In the genomic region with DNA sequence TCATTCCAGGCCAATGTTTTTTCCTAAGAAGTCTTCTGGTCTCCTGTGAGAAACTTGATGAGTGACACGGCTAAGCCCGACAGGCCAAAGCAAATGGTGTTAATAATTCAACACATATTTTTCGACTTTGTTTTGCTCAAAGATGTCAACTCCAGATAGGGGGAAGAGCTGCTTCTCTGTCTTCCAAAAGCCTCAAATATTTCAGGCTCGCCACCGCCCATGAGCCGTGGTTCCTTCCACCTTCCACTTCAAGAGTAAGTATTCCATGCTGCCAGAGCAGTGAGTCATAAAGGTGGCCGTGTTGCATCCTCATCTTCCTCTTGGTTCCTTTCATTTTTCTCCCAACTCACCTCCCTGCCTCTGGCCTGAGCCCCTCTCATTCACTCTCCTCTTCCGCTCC, we compare ENCODE assay signal across 27 cellular contexts.
"Had no signal": no experiment of that assay in that cellular context is flagged by ENCODE, and none has a peak within 500 bp of the region (broad histone marks: within the 10 kb centered on the region; RNA-seq: fewer than 3 reads in every experiment).

No MANE protein-coding gene starts in this region.

- FAIRE-seq: TTC549 had no signal

- ATAC-seq: activated CD8-positive, alpha-beta T cell treated with anti-CD3 and anti-CD28 coated beads for 36 hours; activated naive CD4-positive, alpha-beta T cell treated with anti-CD3 and anti-CD28 coated beads, Interleukin-2, amount 50 U/mL, for 72 hours; Panc1; SK-N-SH treated with all-trans-retinoic acid at 6 μM for 48 hours had no signal

- H3K27ac ChIP-seq: adrenal gland had no signal

- H3K9me3 Mint-ChIP-seq: activated CD4-positive, alpha-beta T cell treated with anti-CD3 and anti-CD28 coated beads, Interleukin-2, amount 10 ng/mL, durations not matched to agents 24 days and 14 days had no signal

- H3K4me3 ChIP-seq: adrenal gland had no signal

- H3K36me3 ChIP-seq: adrenal gland had no signal

- H3K9me3 ChIP-seq: adrenal gland had no signal

- H3K27me3 ChIP-seq: adrenal gland had no signal

- H3K27me3 Mint-ChIP-seq: activated CD4-positive, alpha-beta T cell treated with anti-CD3 and anti-CD28 coated beads, Interleukin-2, amount 10 ng/mL, durations not matched to agents 24 days and 14 days; activated CD8-positive, alpha-beta T cell treated with anti-CD3 and anti-CD28 coated beads for 36 hours had no signal

- H3K4me3 Mint-ChIP-seq: activated CD4-positive, alpha-beta T cell treated with anti-CD3 and anti-CD28 coated beads, Interleukin-2, amount 10 ng/mL, durations not matched to agents 24 days and 14 days; activated CD8-positive, alpha-beta T cell treated with anti-CD3 and anti-CD28 coated beads for 36 hours; activated naive CD4-positive, alpha-beta T cell treated with anti-CD3 and anti-CD28 coated beads for 36 hours; brain had no signal

- H3K27ac Mint-ChIP-seq: activated CD4-positive, alpha-beta T cell treated with anti-CD3 and anti-CD28 coated beads, Interleukin-2, amount 10 ng/mL, durations not matched to agents 24 days and 14 days; activated CD8-positive, alpha-beta T cell treated with anti-CD3 and anti-CD28 coated beads for 36 hours; activated naive CD4-positive, alpha-beta T cell treated with anti-CD3 and anti-CD28 coated beads for 36 hours; activated naive CD4-positive, alpha-beta T cell treated with anti-CD3 and anti-CD28 coated beads, Interleukin-2, amount 50 U/mL, for 72 hours; brain had no signal

- H3K36me3 Mint-ChIP-seq: activated naive CD4-positive, alpha-beta T cell treated with anti-CD3 and anti-CD28 coated beads, Interleukin-2, amount 50 U/mL, for 72 hours; brain had no signal

- H3K4me1 ChIP-seq: adrenal gland had no signal

- DNase-seq: activated CD4-positive, alpha-beta T cell treated with anti-CD3 and anti-CD28 coated beads, Interleukin-2, amount 10 ng/mL, durations not matched to agents 24 days and 14 days; activated CD4-positive, alpha-beta T cell treated with anti-CD3 and anti-CD28 coated beads, Interleukin-2, amount 50 U/mL, for 4 hours; activated CD8-positive, alpha-beta T cell treated with anti-CD3 and anti-CD28 coated beads for 36 hours; activated gamma-delta T cell treated with Interleukin-2 at 50 U/mL for 16 hours; activated naive CD4-positive, alpha-beta T cell treated with anti-CD3 and anti-CD28 coated beads for 36 hours; activated T-cell treated with anti-CD3 and anti-CD28 coated beads, Interleukin-2, amount 50 U/mL, for 1 hour; adrenal gland; central memory CD4-positive, alpha-beta T cell; Karpas-422; NCI-H1105; NCI-H1417 treated with DMSO at 0.1 percent for 48 hours; NCI-H187 treated with DMSO at 0.1 percent for 48 hours; NCI-H2081 treated with DMSO at 0.1 percent for 48 hours; NCI-H226; NCI-H446 treated with DMSO at 0.1 percent for 48 hours; NCI-H524; NCI-H69; RPMI8226; SIG-M5; T-helper 1 cell; T-helper 2 cell; T-helper 9 cell had no signal

- H3K4me1 Mint-ChIP-seq: activated CD4-positive, alpha-beta T cell treated with anti-CD3 and anti-CD28 coated beads, Interleukin-2, amount 10 ng/mL, durations not matched to agents 24 days and 14 days; brain had no signal
